In the genomic region with DNA sequence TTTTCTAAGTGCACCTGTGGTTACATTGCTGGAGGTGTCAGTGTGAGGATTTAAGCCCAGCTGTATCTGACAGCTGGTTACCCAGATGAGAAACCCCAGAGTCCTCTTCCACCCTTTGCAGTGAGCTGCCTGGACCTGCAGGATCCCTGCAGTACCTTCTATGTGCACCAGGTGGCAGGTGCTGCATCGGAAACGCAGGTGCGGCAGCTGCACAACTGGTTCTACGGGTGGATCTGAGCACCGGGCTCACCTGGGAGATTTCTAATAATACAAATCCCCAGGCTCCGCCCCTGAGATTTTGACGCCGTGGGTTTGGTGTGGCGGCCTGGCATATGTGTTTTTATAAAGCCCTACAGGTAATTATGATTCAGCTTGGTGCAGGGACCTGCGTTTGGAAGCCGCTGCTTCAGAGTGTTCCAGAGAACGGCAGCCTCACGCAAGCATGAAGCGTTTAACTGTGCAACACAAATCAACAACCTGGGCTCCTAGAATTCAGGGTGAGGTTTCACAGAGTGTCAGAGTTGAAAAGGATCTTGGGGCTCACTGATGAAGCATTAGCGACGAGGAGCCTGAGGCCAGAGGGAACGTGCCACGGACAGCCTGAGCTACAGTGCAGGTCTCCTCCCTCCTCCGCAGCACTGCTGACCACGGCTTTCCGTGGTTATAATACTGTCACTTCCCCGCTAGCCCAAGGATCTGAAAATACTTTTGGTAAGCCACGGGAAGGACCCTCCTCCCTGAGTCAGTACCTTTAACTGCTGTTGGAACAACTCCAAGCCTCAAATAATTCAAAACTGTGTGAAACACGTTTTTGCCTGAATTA, we compare ENCODE assay signal across 8 cellular contexts.
DNase-seq lines count a peak whose midpoint lies in the region; ATAC-seq and TF ChIP-seq lines count a peak whose summit lies in the region.

No MANE protein-coding gene starts in this region.

- no peaks in the 10 kb centered on the region for H3K27me3 ChIP-seq in CD8-positive, alpha-beta memory T cell (ENCODE audit: insufficient read depth, low read length, poor library complexity, severe bottlenecking)
- H3K27me3 ChIP-seq in neural cell (ENCODE audit: insufficient read depth, low read depth, low read length) (no peaks in the 10 kb centered on the region), thoracic aorta (replicated peaks; ENCODE audit: insufficient read depth) (no peaks in the 10 kb centered on the region)

- peak; percentile 70 for TF ChIP-seq RAD21 in neural cell (conservative IDR thresholded peaks at IDR 0.05)

- ATAC-seq in GM19397 (IDR thresholded peaks at IDR 0.05; ENCODE audit: unreplicated experiment), result peak; percentile 97
- peak; percentile 97 for ATAC-seq in HG03521 (IDR thresholded peaks at IDR 0.05; ENCODE audit: unreplicated experiment)
- no peak for ATAC-seq in thoracic aorta (ENCODE audit: insufficient number of reproducible peaks, low FRiP score, low read depth)

- H3K36me3 Mint-ChIP-seq in CD8-positive, alpha-beta memory T cell, result no peaks in the 10 kb centered on the region

- peak; percentile 44 to 73 (median 52) for DNase-seq in CD8-positive, alpha-beta memory T cell
- DNase-seq in NCI-H748 treated with DMSO at 0.1 percent for 48 hours (lab: John Stamatoyannopoulos, UW) (peak; percentile 78), epithelial cell of prostate (ENCODE audit: low read depth, low spot score) (peak; percentile 72), thoracic aorta (ENCODE audit: low spot score) (no peak)
- peak; percentile 86 for DNase-seq in activated CD8-positive, alpha-beta memory T cell treated with anti-CD3 and anti-CD28 coated beads for 24 hours

- peaks cover 3 to 8% (median 8%) of the 10 kb centered on the region in 3 donors for H3K4me1 Mint-ChIP-seq in CD8-positive, alpha-beta memory T cell

- no peak overlapping the region for H3K27ac Mint-ChIP-seq in CD8-positive, alpha-beta memory T cell

- H3K4me3 ChIP-seq in CD8-positive, alpha-beta memory T cell (ENCODE audit: low read length), result peak overlapping the region; percentile 13
- peak overlapping the region; percentile 42 for H3K4me3 ChIP-seq in neural cell (ENCODE audit: low read length)
- no peak overlapping the region for H3K4me3 ChIP-seq in thoracic aorta

- no peaks in the 10 kb centered on the region for H4K20me1 ChIP-seq in neural cell (ENCODE audit: insufficient read depth)

- H2AFZ ChIP-seq in neural cell (ENCODE audit: low read depth, low read length), result no peak overlapping the region

- H3K9me2 ChIP-seq in neural cell (ENCODE audit: insufficient read depth, low read length), result no peaks in the 10 kb centered on the region

- no peak overlapping the region for H3K27ac ChIP-seq in CD8-positive, alpha-beta memory T cell (ENCODE audit: low read depth, low read length)
- H3K27ac ChIP-seq in epithelial cell of prostate (no peak overlapping the region), neural cell (ENCODE audit: low read length) (no peak overlapping the region), thoracic aorta (no peak overlapping the region)

- no peaks in the 10 kb centered on the region for H3K36me3 ChIP-seq in CD8-positive, alpha-beta memory T cell (ENCODE audit: insufficient read depth, low read length)
- H3K36me3 ChIP-seq in neural cell (ENCODE audit: insufficient read depth, low read length) (no peaks in the 10 kb centered on the region), thoracic aorta (no peaks in the 10 kb centered on the region)

- CTCF ChIA-PET in CD8-positive, alpha-beta memory T cell (lab: Charles Lee), result interaction anchor here (0.6 to 2.0 kb wide), 6 partner anchors 9 to 143 kb away, joined by 3 to 6 read pairs (median 3); no protein-coding TSS in a partner anchor

- no peak for TF ChIP-seq EP300 in neural cell (conservative IDR thresholded peaks at IDR 0.05; ENCODE audit: poor library complexity, severe bottlenecking)

- POLR2A ChIA-PET in CD8-positive, alpha-beta memory T cell (lab: Charles Lee), result no interaction called here

- TF ChIP-seq CTCF in neural cell (IDR thresholded peaks at IDR 0.05; ENCODE audit: poor library complexity, severe bottlenecking) (peak; percentile 81), thoracic aorta (IDR thresholded peaks at IDR 0.05) (peak; percentile 63)

- no peaks in the 10 kb centered on the region for H3F3A ChIP-seq in neural cell (ENCODE audit: insufficient read depth, low read length, poor library complexity, severe bottlenecking)

- peaks cover 0 to 4% (median 0%) of the 10 kb centered on the region in 5 donors for H3K9me3 Mint-ChIP-seq in CD8-positive, alpha-beta memory T cell

- no peak overlapping the region for H3K4me2 ChIP-seq in neural cell (ENCODE audit: low read length)

- no peaks in the 10 kb centered on the region for H3K9me3 ChIP-seq in CD8-positive, alpha-beta memory T cell (ENCODE audit: low read length)
- H3K9me3 ChIP-seq in neural cell (ENCODE audit: low read length), result no peaks in the 10 kb centered on the region
- H3K9me3 ChIP-seq in thoracic aorta, result no peaks in the 10 kb centered on the region

- H3K79me2 ChIP-seq in neural cell (replicated peaks; ENCODE audit: insufficient read depth, low read length), result no peaks in the 10 kb centered on the region

- H3K4me3 Mint-ChIP-seq in CD8-positive, alpha-beta memory T cell, result peak overlapping the region in 6 of 7 donors; percentile 62 to 73 (median 67)

- peaks cover 14 to 67% of the 10 kb centered on the region in 2 donors for H3K27me3 Mint-ChIP-seq in CD8-positive, alpha-beta memory T cell

- no peak overlapping the region for H3K9ac ChIP-seq in neural cell (ENCODE audit: low read length)

- H3K4me1 ChIP-seq in CD8-positive, alpha-beta memory T cell (ENCODE audit: insufficient read depth, low read length), result no peaks in the 10 kb centered on the region
- H3K4me1 ChIP-seq in thoracic aorta (ENCODE audit: control insufficient read depth in 1 of 2, low read depth in 2 of 2), result no peaks in the 10 kb centered on the region

TF ChIP-seq in neural cell, 6 proteins besides CTCF, POLR2A, EP300 and RAD21:
- TF ChIP-seq POLR2AphosphoS5 (IDR thresholded peaks at IDR 0.05), result no peak
- no peak for TF ChIP-seq EZH2 (IDR thresholded peaks at IDR 0.05; ENCODE audit: borderline replicate concordance, insufficient read depth, low read length, poor library complexity, severe bottlenecking)
- TF ChIP-seq TAF1 (IDR thresholded peaks at IDR 0.05; ENCODE audit: low read depth), result no peak
- no peak for TF ChIP-seq MXI1 (conservative IDR thresholded peaks at IDR 0.05; ENCODE audit: poor library complexity, severe bottlenecking)
- peak; percentile 85 for TF ChIP-seq SMC3 (conservative IDR thresholded peaks at IDR 0.05; ENCODE audit: poor library complexity)
- TF ChIP-seq, protein P1, sequence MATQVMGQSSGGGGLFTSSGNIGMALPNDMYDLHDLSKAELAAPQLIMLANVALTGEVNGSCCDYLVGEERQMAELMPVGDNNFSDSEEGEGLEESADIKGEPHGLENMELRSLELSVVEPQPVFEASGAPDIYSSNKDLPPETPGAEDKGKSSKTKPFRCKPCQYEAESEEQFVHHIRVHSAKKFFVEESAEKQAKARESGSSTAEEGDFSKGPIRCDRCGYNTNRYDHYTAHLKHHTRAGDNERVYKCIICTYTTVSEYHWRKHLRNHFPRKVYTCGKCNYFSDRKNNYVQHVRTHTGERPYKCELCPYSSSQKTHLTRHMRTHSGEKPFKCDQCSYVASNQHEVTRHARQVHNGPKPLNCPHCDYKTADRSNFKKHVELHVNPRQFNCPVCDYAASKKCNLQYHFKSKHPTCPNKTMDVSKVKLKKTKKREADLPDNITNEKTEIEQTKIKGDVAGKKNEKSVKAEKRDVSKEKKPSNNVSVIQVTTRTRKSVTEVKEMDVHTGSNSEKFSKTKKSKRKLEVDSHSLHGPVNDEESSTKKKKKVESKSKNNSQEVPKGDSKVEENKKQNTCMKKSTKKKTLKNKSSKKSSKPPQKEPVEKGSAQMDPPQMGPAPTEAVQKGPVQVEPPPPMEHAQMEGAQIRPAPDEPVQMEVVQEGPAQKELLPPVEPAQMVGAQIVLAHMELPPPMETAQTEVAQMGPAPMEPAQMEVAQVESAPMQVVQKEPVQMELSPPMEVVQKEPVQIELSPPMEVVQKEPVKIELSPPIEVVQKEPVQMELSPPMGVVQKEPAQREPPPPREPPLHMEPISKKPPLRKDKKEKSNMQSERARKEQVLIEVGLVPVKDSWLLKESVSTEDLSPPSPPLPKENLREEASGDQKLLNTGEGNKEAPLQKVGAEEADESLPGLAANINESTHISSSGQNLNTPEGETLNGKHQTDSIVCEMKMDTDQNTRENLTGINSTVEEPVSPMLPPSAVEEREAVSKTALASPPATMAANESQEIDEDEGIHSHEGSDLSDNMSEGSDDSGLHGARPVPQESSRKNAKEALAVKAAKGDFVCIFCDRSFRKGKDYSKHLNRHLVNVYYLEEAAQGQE (IDR thresholded peaks at IDR 0.05; ENCODE audit: borderline replicate concordance), result no peak
